ENCODE assay signal across 24 cellular contexts in the genomic region with DNA sequence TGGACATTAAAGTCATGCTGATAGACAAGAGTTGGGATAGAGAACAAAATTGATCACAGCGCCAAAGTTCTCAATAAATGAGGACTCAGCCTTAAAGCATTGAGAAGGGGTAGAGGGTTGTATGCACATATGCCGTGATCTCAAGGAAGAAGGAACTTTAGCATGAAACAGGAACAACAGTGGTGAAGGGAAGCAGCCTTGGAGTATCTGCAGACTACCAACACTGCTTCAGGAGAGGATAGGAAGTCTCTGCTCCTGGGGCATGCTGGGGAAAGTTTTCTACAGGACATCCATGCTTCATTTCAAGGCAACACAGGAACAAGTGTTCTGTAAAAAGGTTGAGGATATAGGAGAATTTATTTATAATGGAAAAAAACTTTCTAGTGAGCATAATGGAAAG.
"Had no signal": no experiment of that assay in that cellular context is flagged by ENCODE, and none has a peak within 500 bp of the region (broad histone marks: within the 10 kb centered on the region; RNA-seq: fewer than 3 reads in every experiment).

No MANE protein-coding gene starts in this region.

- H3K9me3 ChIP-seq: left ventricle myocardium inferior, pancreas, thyroid gland had no signal

- DNase-seq: activated CD4-positive, alpha-beta T cell treated with anti-CD3 and anti-CD28 coated beads for 1 hour; activated CD8-positive, alpha-beta memory T cell treated with anti-CD3 and anti-CD28 coated beads for 24 hours; activated CD8-positive, alpha-beta memory T cell treated with anti-CD3 and anti-CD28 coated beads, Interleukin-2, amount 50 U/mL, for 4 hours; activated naive CD4-positive, alpha-beta T cell treated with Interleukin-2 at 50 U/mL for 16 hours; activated naive CD8-positive, alpha-beta T cell treated with anti-CD3 and anti-CD28 coated beads for 36 hours; activated T-cell treated with anti-CD3 and anti-CD28 coated beads, Interleukin-2, amount 50 U/mL, for 24 hours; central memory CD4-positive, alpha-beta T cell; effector memory CD4-positive, alpha-beta T cell; foreskin melanocyte; glutamatergic neuron; immature natural killer cell; left ventricle myocardium inferior; midbrain; pancreas; right cardiac atrium; stimulated activated CD4-positive, alpha-beta T cell treated with anti-CD3 and anti-CD28 coated beads, Interleukin-12 subunit alpha, Interleukin-12 subunit beta, amount 100 ng/mL, for 4 hours; stimulated activated CD4-positive, alpha-beta T cell treated with anti-CD3 and anti-CD28 coated beads, Interleukin-4, amount 100 ng/mL, for 4 hours; substantia nigra; thyroid gland; WERI-Rb-1 had no signal

- H3K4me3 Mint-ChIP-seq: activated naive CD8-positive, alpha-beta T cell treated with anti-CD3 and anti-CD28 coated beads for 36 hours; activated T-cell treated with anti-CD3 and anti-CD28 coated beads, Interleukin-2, amount 50 U/mL, for 24 hours; immature natural killer cell; natural killer cell treated with Interleukin-12 subunit alpha and Interleukin-12 subunit beta and Interleukin-15 and Interleukin-18, amount 100 ng/mL, for 72 hours; stimulated activated naive CD8-positive, alpha-beta T cell treated with anti-CD3 and anti-CD28 coated beads, Interleukin-15, Interleukin-2, amounts not matched to agents 100 ng/mL and 50 ng/mL, for 24 hours had no signal

- H3K4me3 ChIP-seq: hepatocyte, left ventricle myocardium inferior, pancreas, thyroid gland had no signal

- H3K27me3 ChIP-seq: hepatocyte, pancreas, thyroid gland had no signal

- H3K27me3 Mint-ChIP-seq: activated naive CD8-positive, alpha-beta T cell treated with anti-CD3 and anti-CD28 coated beads for 36 hours; activated T-cell treated with anti-CD3 and anti-CD28 coated beads, Interleukin-2, amount 50 U/mL, for 24 hours; natural killer cell treated with Interleukin-12 subunit alpha and Interleukin-12 subunit beta and Interleukin-15 and Interleukin-18, amount 100 ng/mL, for 72 hours; stimulated activated naive CD8-positive, alpha-beta T cell treated with anti-CD3 and anti-CD28 coated beads, Interleukin-15, Interleukin-2, amounts not matched to agents 100 ng/mL and 50 ng/mL, for 24 hours had no signal

- H3K36me3 ChIP-seq: left ventricle myocardium inferior, pancreas, thyroid gland, WERI-Rb-1 had no signal

- H3K27ac ChIP-seq: hepatocyte, left ventricle myocardium inferior, pancreas, thyroid gland, WERI-Rb-1 had no signal

- H3K27ac Mint-ChIP-seq: activated naive CD8-positive, alpha-beta T cell treated with anti-CD3 and anti-CD28 coated beads for 36 hours; immature natural killer cell; natural killer cell treated with Interleukin-12 subunit alpha and Interleukin-12 subunit beta and Interleukin-15 and Interleukin-18, amount 100 ng/mL, for 72 hours; stimulated activated naive CD8-positive, alpha-beta T cell treated with anti-CD3 and anti-CD28 coated beads, Interleukin-15, Interleukin-2, amounts not matched to agents 100 ng/mL and 50 ng/mL, for 24 hours had no signal

- ATAC-seq: esophagus mucosa; natural killer cell treated with Interleukin-12 subunit alpha and Interleukin-12 subunit beta and Interleukin-15 and Interleukin-18, amount 100 ng/mL, for 72 hours; right cardiac atrium had no signal

- H3K36me3 Mint-ChIP-seq: natural killer cell treated with Interleukin-12 subunit alpha and Interleukin-12 subunit beta and Interleukin-15 and Interleukin-18, amount 100 ng/mL, for 72 hours had no signal

- H3K9me3 Mint-ChIP-seq: activated naive CD8-positive, alpha-beta T cell treated with anti-CD3 and anti-CD28 coated beads for 36 hours; activated T-cell treated with anti-CD3 and anti-CD28 coated beads, Interleukin-2, amount 50 U/mL, for 24 hours; immature natural killer cell; natural killer cell treated with Interleukin-12 subunit alpha and Interleukin-12 subunit beta and Interleukin-15 and Interleukin-18, amount 100 ng/mL, for 72 hours; stimulated activated naive CD8-positive, alpha-beta T cell treated with anti-CD3 and anti-CD28 coated beads, Interleukin-15, Interleukin-2, amounts not matched to agents 100 ng/mL and 50 ng/mL, for 24 hours had no signal
